8 cellular contexts compared by ENCODE assay signal in the genomic region with DNA sequence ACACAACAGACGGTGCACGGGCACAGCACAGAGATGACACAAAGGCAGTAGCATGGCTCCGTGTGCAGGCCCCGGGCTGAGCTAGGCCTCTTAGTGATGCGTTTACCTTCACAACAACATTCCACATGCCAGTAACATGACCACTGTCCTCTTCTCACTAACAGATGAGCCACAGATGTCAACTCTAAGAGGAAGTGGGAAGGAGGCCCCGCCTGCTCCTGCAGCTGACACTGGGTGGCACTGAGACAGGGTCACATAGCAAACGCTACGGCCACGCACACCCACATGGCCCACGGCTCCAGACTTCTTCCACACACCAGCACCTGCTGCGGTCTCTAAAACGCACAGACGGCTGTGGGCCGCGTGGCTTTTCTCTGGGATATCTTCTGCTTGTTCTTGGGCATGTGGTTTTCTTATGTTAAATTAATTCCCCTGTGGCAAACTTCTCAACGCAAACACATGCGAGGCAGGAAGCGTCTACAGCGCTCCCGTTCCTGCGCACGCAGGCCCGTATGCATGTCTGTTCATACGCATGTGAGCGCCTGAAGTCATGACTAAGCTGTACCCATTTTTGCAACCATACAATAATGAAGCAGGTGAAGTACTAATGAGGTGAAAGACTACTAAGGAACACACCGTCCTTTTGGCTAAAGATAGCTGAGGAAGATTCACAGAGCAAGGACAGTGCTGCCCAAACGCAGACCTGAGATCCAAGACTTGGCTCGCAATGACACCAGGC. TPM values are rescaled to one million over a fixed set of nuclear protein-coding genes. Genes with fewer than 3 reads are reported as not detected.
DNase-seq lines count a peak whose midpoint lies in the region; ATAC-seq, FAIRE-seq and TF ChIP-seq lines count a peak whose summit lies in the region.

No MANE protein-coding gene starts in this region.

- intact Hi-C loops in right lobe of liver (cut with DNase I): no loop called here
- intact Hi-C loops in HepG2 (cut with micrococcal nuclease; ENCODE audit: unreplicated experiment): no loop called here
- intact Hi-C loops in PC-9 (cut with micrococcal nuclease; ENCODE audit: unreplicated experiment): no loop called here

- H3K9me3 ChIP-seq in right lobe of liver (no peaks in the 10 kb centered on the region), HepG2 (ENCODE audit: low read length) (no peaks in the 10 kb centered on the region), PC-9 (ENCODE audit: insufficient read depth, low read depth) (no peaks in the 10 kb centered on the region)

- WGBS in right lobe of liver (ENCODE audit: insufficient coverage, low coverage, low lambda C conversion rate, missing lambda C conversion rate): 88% methylated on average over 15 of the region's 28 CpGs
- WGBS in HepG2 (ENCODE audit: low lambda C conversion rate): 96% methylated on average over 23 of the region's 28 CpGs

- H3K4me1 Mint-ChIP-seq in brain: peaks cover 5% of the 10 kb centered on the region

- no peak for FAIRE-seq in HepG2 (lab: Jason Lieb, UNC)

- ATAC-seq in right lobe of liver (peak in 3 of 4 donors; percentile 10 to 17 (median 11)), HepG2 (no peak), GM19324 (IDR thresholded peaks at IDR 0.05; ENCODE audit: low FRiP score, unreplicated experiment) (no peak)

- H3K27me3 Mint-ChIP-seq in brain: peaks cover 3% of the 10 kb centered on the region

- H3K4me1 ChIP-seq in right lobe of liver (peaks cover 0 to 10% (median 1%) of the 10 kb centered on the region in 4 donors), HepG2 (ENCODE audit: insufficient read depth, low read length) (no peaks in the 10 kb centered on the region), PC-9 (replicated peaks; ENCODE audit: insufficient read depth) (no peaks in the 10 kb centered on the region)

- H3K36me3 Mint-ChIP-seq in brain: peaks cover 63% of the 10 kb centered on the region

- no peak for TF ChIP-seq EP300 in HepG2 (IDR thresholded peaks at IDR 0.05; ENCODE audit: low read depth in 2 of 2, low read length in 2 of 2)
- no peak for TF ChIP-seq EP300 in HepG2 (CRISPR knock-in tag; IDR thresholded peaks at IDR 0.05; ENCODE audit: borderline replicate concordance)

- H3K9me3 Mint-ChIP-seq in brain: no peaks in the 10 kb centered on the region

- no peaks in the 10 kb centered on the region for H4K20me1 ChIP-seq in HepG2 (ENCODE audit: insufficient read depth, low read length)
- H4K20me1 ChIP-seq in PC-9 (ENCODE audit: insufficient read depth): peaks cover 13% of the 10 kb centered on the region

- H3K4me3 ChIP-seq in right lobe of liver (no peak overlapping the region), HepG2 (replicated peaks in 1 of 3; ENCODE audit: insufficient read depth in 1 of 3, low read depth in 2 of 3, low read length in 3 of 3) (no peak overlapping the region), PC-9 (no peak overlapping the region)

- no peak for TF ChIP-seq CTCF in right lobe of liver (IDR thresholded peaks at IDR 0.05)
- TF ChIP-seq CTCF in HepG2 (CRISPR knock-in tag; IDR thresholded peaks at IDR 0.05): no peak
- TF ChIP-seq CTCF in brain (conservative IDR thresholded peaks at IDR 0.05): no peak
- no peak for TF ChIP-seq CTCF in PC-9 (conservative IDR thresholded peaks at IDR 0.05)

- CTCF ChIA-PET in HepG2 (lab: Yijun Ruan, JAX; ENCODE audit: low intra/inter-chr PET ratio, low total read pairs): no interaction called here
- CTCF ChIA-PET in PC-9 (lab: Charles Lee): no interaction called here

- H3K27ac ChIP-seq in right lobe of liver (no peak overlapping the region), HepG2 (ENCODE audit: extremely low read length, insufficient read depth, low read length) (no peak overlapping the region), PC-9 (no peak overlapping the region)

- H3K36me3 ChIP-seq in right lobe of liver (peaks cover 9 to 88% (median 45%) of the 10 kb centered on the region in 4 donors), HepG2 (replicated peaks in 1 of 2; ENCODE audit: control insufficient read depth in 1 of 2, insufficient read depth in 2 of 2, low read length in 2 of 2) (peaks cover 38 to 47% of the 10 kb centered on the region in 2 experiments), PC-9 (ENCODE audit: low read depth) (peaks cover 57% of the 10 kb centered on the region)

- POLR2A ChIA-PET in HepG2 (lab: Yijun Ruan, JAX): no interaction called here
- POLR2A ChIA-PET in PC-9 (lab: Charles Lee; ENCODE audit: unreplicated experiment): no interaction called here

- TF ChIP-seq POLR2A in right lobe of liver (IDR thresholded peaks at IDR 0.05) (no peak), HepG2 (IDR thresholded peaks at IDR 0.05; ENCODE audit: insufficient read depth in 1 of 2, low read depth in 2 of 2, low read length in 2 of 2) (no peak)

- H3F3A ChIP-seq in PC-9 (ENCODE audit: insufficient read depth, low read depth): peaks cover 17% of the 10 kb centered on the region; the same call in 1 of the 2 replicates

- peak overlapping the region in 4 of 5 experiments; percentile 13 to 59 (median 28) for H3K27ac Mint-ChIP-seq in brain

- H2AFZ ChIP-seq in HepG2 (ENCODE audit: low read length): no peak overlapping the region
- H2AFZ ChIP-seq in PC-9: no peak overlapping the region

- H3K27me3 ChIP-seq in right lobe of liver (no peaks in the 10 kb centered on the region), HepG2 (ENCODE audit: control insufficient read depth in 1 of 2, insufficient read depth in 2 of 2, low read length in 2 of 2) (no peaks in the 10 kb centered on the region), PC-9 (ENCODE audit: insufficient read depth, low read depth) (no peaks in the 10 kb centered on the region)

- no peak for TF ChIP-seq RAD21 in HepG2 (CRISPR knock-in tag; IDR thresholded peaks at IDR 0.05)

- no peaks in the 10 kb centered on the region for H3K9me2 ChIP-seq in PC-9 (ENCODE audit: insufficient read depth)

- no peak overlapping the region for H3K9ac ChIP-seq in HepG2 (ENCODE audit: insufficient read depth, low read depth, low read length)

- BruUV-seq in HepG2 (replicated peaks; lab: Mats Ljungman, UMichigan) (no TSS peak), PC-9 (replicated peaks; lab: Mats Ljungman, UMichigan) (no TSS peak)

- in situ Hi-C loops in HepG2 (cut with HindIII; ENCODE audit: extremely low pct_ligation_motif_present, low pct_unique_long_range_greater_than_20kb): no loop called here

- H3K4me3 Mint-ChIP-seq in brain: no peak overlapping the region

- H3K79me2 ChIP-seq in HepG2 (ENCODE audit: insufficient read depth, low read length) (no peaks in the 10 kb centered on the region), PC-9 (ENCODE audit: low read depth) (no peaks in the 10 kb centered on the region)

- H3K4me2 ChIP-seq in HepG2 (ENCODE audit: low read depth, low read length): no peak overlapping the region
- H3K4me2 ChIP-seq in PC-9: no peak overlapping the region

- DNase-seq in right lobe of liver (no peak), HepG2 (ENCODE audit: low spot score) (no peak), NOMO-1 (lab: John Stamatoyannopoulos, UW; ENCODE audit: unreplicated experiment in 2 of 2) (peak; percentile 35 to 83), PC-9 (no peak), LoVo (ENCODE audit: low spot score) (no peak)
- DNase-seq in stimulated activated CD4-positive, alpha-beta T cell treated with anti-CD3 and anti-CD28 coated beads, Interleukin-4, amount 100 ng/mL, for 24 hours: peak; percentile 26

TF ChIP-seq in HepG2, 621 proteins besides CTCF, POLR2A, EP300 and RAD21 (continues in another document):
- no peak for TF ChIP-seq PLRG1 (conservative IDR thresholded peaks at IDR 0.05)
- no peak for TF ChIP-seq KAT7 (CRISPR knock-in tag; IDR thresholded peaks at IDR 0.05; ENCODE audit: borderline replicate concordance)
- no peak for TF ChIP-seq TBX2 (CRISPR knock-in tag; IDR thresholded peaks at IDR 0.05; ENCODE audit: borderline replicate concordance)
- no peak for TF ChIP-seq ZBTB26 (CRISPR knock-in tag; IDR thresholded peaks at IDR 0.05; ENCODE audit: borderline replicate concordance)
- TF ChIP-seq YEATS2 (CRISPR knock-in tag; IDR thresholded peaks at IDR 0.05; ENCODE audit: borderline replicate concordance): no peak

RNA-seq across cellular contexts. Expression of gene AMN, which starts 26.8 kb away (rescaled TPM):
- 10 to 100 TPM in 5 of 6 experiments, 1 to 10 TPM in 1; 7.1 to 69.1 (median 28.6) TPM for total RNA-seq in right lobe of liver
- total RNA-seq in HepG2 (2016; rRNA removed; fragmentation: Illumina TruSeq; extraction: Trizol): 8.2 and 33.1 TPM in 2 replicates
- 5.2 and 6.0 TPM in 2 replicates for total RNA-seq in HepG2 (2016; cell fraction: cytosol; rRNA removed; fragmentation: Illumina TruSeq; extraction: Trizol; ENCODE audit: low read depth)
- total RNA-seq in HepG2 (2016; cell fraction: insoluble cytoplasmic fraction; rRNA removed; fragmentation: Illumina TruSeq; extraction: Trizol): 9.3 and 30.8 TPM in 2 replicates
- total RNA-seq in HepG2 (2016; cell fraction: membrane; rRNA removed; fragmentation: Illumina TruSeq; extraction: Trizol): 7.8 and 9.0 TPM in 2 replicates
- 29.3 and 33.8 TPM in 2 replicates for total RNA-seq in HepG2 (2016; cell fraction: nucleus; rRNA removed; fragmentation: Illumina TruSeq; extraction: Trizol)
- polyA plus RNA-seq in HepG2 (2011; rRNA removed): 9.8 and 18.9 TPM in 2 replicates
- 13.3 and 22.3 TPM in 2 replicates for polyA plus RNA-seq in HepG2 (2011; cell fraction: cytosol; rRNA removed)
- 158 and 165 TPM in 2 replicates for polyA plus RNA-seq in HepG2 (2011; cell fraction: nucleus; rRNA removed)
- 15.1 and 18.5 TPM in 2 replicates for polyA plus RNA-seq in HepG2 (2012)
- polyA plus RNA-seq in HepG2 (2016; cell fraction: cytosol; fragmentation: Illumina TruSeq; extraction: Trizol; ENCODE audit: low read depth): 3.8 and 4.1 TPM in 2 replicates
- 9.2 and 10.3 TPM in 2 replicates for polyA plus RNA-seq in HepG2 (2016; cell fraction: insoluble cytoplasmic fraction; fragmentation: Illumina TruSeq; extraction: Trizol; ENCODE audit: low read depth)
- 5.6 and 6.3 TPM in 2 replicates for polyA plus RNA-seq in HepG2 (2016; cell fraction: membrane; fragmentation: Illumina TruSeq; extraction: Trizol; ENCODE audit: low read depth)
- polyA plus RNA-seq in HepG2 (2016; cell fraction: nucleus; fragmentation: Illumina TruSeq; extraction: Trizol; ENCODE audit: insufficient read depth, low read depth): 62.6 and 64.7 TPM in 2 replicates
- 0.14 and 21.4 TPM in 2 replicates for polyA minus RNA-seq in HepG2 (2011; rRNA and poly(A)+ RNA removed; ENCODE audit: low replicate concordance)
- polyA minus RNA-seq in HepG2 (2011; cell fraction: cytosol; rRNA and poly(A)+ RNA removed): 12.3 and 17.0 TPM in 2 replicates
- polyA minus RNA-seq in HepG2 (2011; cell fraction: nucleus; rRNA and poly(A)+ RNA removed): 14.8 and 15.0 TPM in 2 replicates
- 0.41 TPM for polyA plus RNA-seq in brain (ENCODE audit: insufficient read depth, low read depth, low replicate concordance)
- total RNA-seq in PC-9 (2021): 21.8 and 36.5 TPM in 2 replicates

Comparison
In these comparisons a context has a peak if more than half of its experiments do, and no peak if none do; other contexts are left out.
1. ATAC-seq: peak in right lobe of liver (3 of 4); none in HepG2 (single experiment) and GM19324 (single experiment).
2. DNase-seq: peak in NOMO-1 (2 of 2) and stimulated activated CD4-positive, alpha-beta T cell treated with anti-CD3 and anti-CD28 coated beads, Interleukin-4, amount 100 ng/mL, for 24 hours (single experiment); none in right lobe of liver (0 of 3), HepG2 (single experiment), PC-9 (0 of 2) and LoVo (single experiment).